Comparison of ENCODE assay signal across 1 cellular context in genomic region chrX:72572248-72573157, GRCh38.
A peak's percentile ranks its signal among the peaks of the same experiment; 100 is the strongest.
TF ChIP-seq lines count a peak whose summit lies in the region.

HDAC8 (minus strand) TSS chrX:72572843; CDS start chrX:72572761, 82 bp downstream.

TF ChIP-seq in GM23338, 12 proteins besides CTCF, POLR2A, EP300 and RAD21 (continued from another document):
- TF ChIP-seq, protein P1, sequence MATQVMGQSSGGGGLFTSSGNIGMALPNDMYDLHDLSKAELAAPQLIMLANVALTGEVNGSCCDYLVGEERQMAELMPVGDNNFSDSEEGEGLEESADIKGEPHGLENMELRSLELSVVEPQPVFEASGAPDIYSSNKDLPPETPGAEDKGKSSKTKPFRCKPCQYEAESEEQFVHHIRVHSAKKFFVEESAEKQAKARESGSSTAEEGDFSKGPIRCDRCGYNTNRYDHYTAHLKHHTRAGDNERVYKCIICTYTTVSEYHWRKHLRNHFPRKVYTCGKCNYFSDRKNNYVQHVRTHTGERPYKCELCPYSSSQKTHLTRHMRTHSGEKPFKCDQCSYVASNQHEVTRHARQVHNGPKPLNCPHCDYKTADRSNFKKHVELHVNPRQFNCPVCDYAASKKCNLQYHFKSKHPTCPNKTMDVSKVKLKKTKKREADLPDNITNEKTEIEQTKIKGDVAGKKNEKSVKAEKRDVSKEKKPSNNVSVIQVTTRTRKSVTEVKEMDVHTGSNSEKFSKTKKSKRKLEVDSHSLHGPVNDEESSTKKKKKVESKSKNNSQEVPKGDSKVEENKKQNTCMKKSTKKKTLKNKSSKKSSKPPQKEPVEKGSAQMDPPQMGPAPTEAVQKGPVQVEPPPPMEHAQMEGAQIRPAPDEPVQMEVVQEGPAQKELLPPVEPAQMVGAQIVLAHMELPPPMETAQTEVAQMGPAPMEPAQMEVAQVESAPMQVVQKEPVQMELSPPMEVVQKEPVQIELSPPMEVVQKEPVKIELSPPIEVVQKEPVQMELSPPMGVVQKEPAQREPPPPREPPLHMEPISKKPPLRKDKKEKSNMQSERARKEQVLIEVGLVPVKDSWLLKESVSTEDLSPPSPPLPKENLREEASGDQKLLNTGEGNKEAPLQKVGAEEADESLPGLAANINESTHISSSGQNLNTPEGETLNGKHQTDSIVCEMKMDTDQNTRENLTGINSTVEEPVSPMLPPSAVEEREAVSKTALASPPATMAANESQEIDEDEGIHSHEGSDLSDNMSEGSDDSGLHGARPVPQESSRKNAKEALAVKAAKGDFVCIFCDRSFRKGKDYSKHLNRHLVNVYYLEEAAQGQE (IDR thresholded peaks at IDR 0.05; ENCODE audit: unreplicated experiment), result no peak
- TF ChIP-seq POLR2AphosphoS5 (IDR thresholded peaks at IDR 0.05; ENCODE audit: low read depth), result peak; percentile 42; the same call in 1 of the 2 replicates
